In the genomic region with DNA sequence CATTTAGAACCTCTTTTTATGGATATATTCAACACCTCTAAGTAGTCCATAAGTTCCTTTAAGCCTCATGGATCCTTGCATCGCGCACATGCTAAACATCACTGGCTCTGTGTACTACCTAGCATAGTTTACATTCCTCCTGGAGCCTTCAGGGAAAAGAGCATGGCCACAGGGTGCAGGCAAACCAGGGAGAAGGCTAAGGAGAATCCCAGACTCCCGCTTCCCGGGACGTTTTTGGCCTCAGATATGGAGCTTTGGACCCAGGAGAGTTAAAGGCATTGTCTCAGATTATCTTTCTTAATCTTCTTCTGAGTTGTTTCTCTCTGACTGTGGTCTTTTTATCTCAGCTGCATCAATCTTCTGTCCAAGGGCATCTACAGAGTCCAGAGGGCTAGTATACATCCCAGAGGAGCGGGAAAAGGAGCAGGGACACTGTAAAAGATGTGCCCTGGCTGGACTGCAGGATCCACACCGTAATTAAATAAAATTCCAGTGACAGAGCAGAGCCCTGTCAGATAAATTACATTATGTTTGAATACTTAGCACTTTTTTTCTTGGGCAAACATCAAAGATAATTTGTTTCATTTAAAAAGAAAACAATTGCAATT, we compare ENCODE assay signal across 18 cellular contexts. TPM values are rescaled to one million over a fixed set of nuclear protein-coding genes. Genes with fewer than 3 reads are reported as not detected.
DNase-seq lines count a peak whose midpoint lies in the region; ATAC-seq, FAIRE-seq and TF ChIP-seq lines count a peak whose summit lies in the region.
"Had no signal": no experiment of that assay in that cellular context is flagged by ENCODE, and none has a peak within 500 bp of the region (broad histone marks: within the 10 kb centered on the region; RNA-seq: fewer than 3 reads in every experiment).

No MANE protein-coding gene starts in this region.

- DNase-seq in NCI-H2171 treated with DMSO at 0.1 percent for 48 hours (lab: John Stamatoyannopoulos, UW) (peak; percentile 22), NCI-H2171 (lab: John Stamatoyannopoulos, UW) (no peak), SK-N-DZ (ENCODE audit: low spot score) (peak; percentile 87), H1 (ENCODE audit: low read depth in 1 of 2, low spot score in 2 of 2) (no peak), neuronal stem cell (ENCODE audit: low spot score) (no peak), type B pancreatic cell (ENCODE audit: extremely low spot score, unreplicated experiment) (no peak)
- no peak for DNase-seq in activated T-cell treated with anti-CD3 and anti-CD28 coated beads, Interleukin-2, amount 50 U/mL, for 4 hours
- DNase-seq: CD8-positive, alpha-beta T cell; NCI-H187 treated with DMSO at 0.1 percent for 48 hours; NCI-H446 treated with DMSO at 0.1 percent for 48 hours; NCI-H748 treated with DMSO at 0.1 percent for 48 hours; SHP77 had no signal

- H3K4ac ChIP-seq in H1 (replicated peaks; ENCODE audit: insufficient read length, low read depth, low read length) (no peak overlapping the region), neuronal stem cell (ENCODE audit: low read length) (no peak overlapping the region)

- no peak overlapping the region for H3K27ac ChIP-seq in H1 (ENCODE audit: low read depth, low read length)
- no peak overlapping the region for H3K27ac ChIP-seq in neuronal stem cell (replicated peaks; ENCODE audit: low read length)
- H3K27ac ChIP-seq: 22Rv1, BLaER1 had no signal

- no peaks in the 10 kb centered on the region for H3K27me3 Mint-ChIP-seq in type B pancreatic cell
- H3K27me3 Mint-ChIP-seq in activated T-cell treated with anti-CD3 and anti-CD28 coated beads, Interleukin-2, amount 50 U/mL, for 4 hours (ENCODE audit: low read depth): peaks cover 1% of the 10 kb centered on the region

- H3K4me2 ChIP-seq in H1 (ENCODE audit: insufficient read depth in 1 of 2, low read depth in 2 of 2, low read length in 2 of 2) (no peak overlapping the region), neuronal stem cell (ENCODE audit: insufficient read depth, low read length, poor library complexity, severe bottlenecking) (no peak overlapping the region)
- H3K4me2 ChIP-seq: BLaER1 had no signal

- 0 out of 2 replicates have a peak overlapping the region, but pooled peaks have one; percentile 18 for H2AFZ ChIP-seq in H1 (ENCODE audit: low read length)
- H2AFZ ChIP-seq in neuronal stem cell (ENCODE audit: low read length): peak overlapping the region; percentile 20

- no peaks in the 10 kb centered on the region for H3K23me2 ChIP-seq in H1 (ENCODE audit: low read depth, low read length)

- H3K79me1 ChIP-seq in H1 (ENCODE audit: low read depth, low read length): no peaks in the 10 kb centered on the region
- no peaks in the 10 kb centered on the region for H3K79me1 ChIP-seq in neuronal stem cell (ENCODE audit: low read depth, low read length)

- H3K4me1 Mint-ChIP-seq in type B pancreatic cell (ENCODE audit: unreplicated experiment): peaks cover 8% of the 10 kb centered on the region
- H3K4me1 Mint-ChIP-seq in activated T-cell treated with anti-CD3 and anti-CD28 coated beads, Interleukin-2, amount 50 U/mL, for 4 hours (ENCODE audit: low read depth): no peaks in the 10 kb centered on the region

- H2BK20ac ChIP-seq in H1 (ENCODE audit: low read length): no peak overlapping the region

- H3K56ac ChIP-seq in H1 (replicated peaks; ENCODE audit: insufficient read length, low read depth, low read length): no peak overlapping the region

- FAIRE-seq in H1 (lab: Jason Lieb, UNC): no peak

- CTCF ChIA-PET in H1 (lab: Charles Lee; ENCODE audit: partially characterized antibody): interaction anchor here (0.7 to 1.1 kb wide), 2 partner anchors 8 to 483 kb away, joined by 3 to 4 read pairs; no protein-coding TSS in a partner anchor

- H2BK15ac ChIP-seq in H1 (ENCODE audit: low read length) (no peak overlapping the region), neuronal stem cell (ENCODE audit: low read length) (no peak overlapping the region)

- no peak overlapping the region for H3K18ac ChIP-seq in H1 (ENCODE audit: extremely low read depth, low read length)
- no peak overlapping the region for H3K18ac ChIP-seq in neuronal stem cell (ENCODE audit: low read length)

- no peak overlapping the region for H4K5ac ChIP-seq in H1 (ENCODE audit: insufficient read length, low read depth, low read length)

- TF ChIP-seq RAD21 in H1 (IDR thresholded peaks at IDR 0.05 in 1 of 2, conservative IDR thresholded peaks at IDR 0.05 in 1 of 2; ENCODE audit: low read depth in 2 of 2, low read length in 2 of 2): no peak

- TF ChIP-seq EP300 in H1 (IDR thresholded peaks at IDR 0.05; ENCODE audit: borderline replicate concordance in 1 of 2, low read depth in 2 of 2, low read length in 2 of 2): no peak

- TF ChIP-seq POLR2A in H1 (IDR thresholded peaks at IDR 0.05; ENCODE audit: control extremely low read depth in 1 of 2, low read depth in 2 of 2, low read length in 2 of 2): no peak

- H3K36me3 Mint-ChIP-seq in type B pancreatic cell: no peaks in the 10 kb centered on the region
- H3K36me3 Mint-ChIP-seq in activated T-cell treated with anti-CD3 and anti-CD28 coated beads, Interleukin-2, amount 50 U/mL, for 4 hours (ENCODE audit: insufficient read depth): no peaks in the 10 kb centered on the region
- H3K36me3 Mint-ChIP-seq: CD8-positive, alpha-beta T cell had no signal

- 0 out of 2 replicates have a peak overlapping the region, but pooled peaks have one; percentile 22 for H2BK5ac ChIP-seq in H1 (ENCODE audit: low read depth, low read length)
- no peak overlapping the region for H2BK5ac ChIP-seq in neuronal stem cell (ENCODE audit: low read length)

- POLR2A ChIA-PET in H1 (lab: Charles Lee; ENCODE audit: partially characterized antibody): no interaction called here

- H4K20me1 ChIP-seq in H1 (replicated peaks in 1 of 2; ENCODE audit: control insufficient read depth in 1 of 2, insufficient read depth in 2 of 2, low read length in 2 of 2): no peaks in the 10 kb centered on the region
- H4K20me1 ChIP-seq: BLaER1 had no signal

- H2BK120ac ChIP-seq in H1 (replicated peaks; ENCODE audit: low read depth, low read length) (no peak overlapping the region), neuronal stem cell (ENCODE audit: low read depth, low read length) (no peak overlapping the region)

- no peak for ATAC-seq in activated T-cell treated with anti-CD3 and anti-CD28 coated beads, Interleukin-2, amount 50 U/mL, for 4 hours
- ATAC-seq in GM21717 (IDR thresholded peaks at IDR 0.05; ENCODE audit: unreplicated experiment): no peak
- ATAC-seq: CD8-positive, alpha-beta T cell had no signal

- H3K4me3 Mint-ChIP-seq in type B pancreatic cell: no peak overlapping the region
- H3K4me3 Mint-ChIP-seq in activated T-cell treated with anti-CD3 and anti-CD28 coated beads, Interleukin-2, amount 50 U/mL, for 4 hours: no peak overlapping the region
- H3K4me3 Mint-ChIP-seq: CD8-positive, alpha-beta T cell had no signal

- H3K4me3 ChIP-seq in H1 (ENCODE audit: extremely low read depth in 1 of 4, insufficient read depth in 2 of 4, low read depth in 3 of 4, low read length in 4 of 4): no peak overlapping the region
- no peak overlapping the region for H3K4me3 ChIP-seq in neuronal stem cell (ENCODE audit: low read length in 2 of 2)
- H3K4me3 ChIP-seq: BLaER1, HAP-1 had no signal

- H3K4me1 ChIP-seq in H1 (replicated peaks in 1 of 4; ENCODE audit: control insufficient read depth in 3 of 4, insufficient read depth in 4 of 4, low read length in 3 of 4) (peaks cover 0 to 6% (median 4%) of the 10 kb centered on the region in 4 experiments; a peak in 5 of 7 replicates), neuronal stem cell (ENCODE audit: control insufficient read depth in 2 of 2, insufficient read depth in 1 of 2, low read depth in 1 of 2, low read length in 2 of 2) (no peaks in the 10 kb centered on the region)
- H3K4me1 ChIP-seq: HAP-1 had no signal

- H2BK12ac ChIP-seq in H1 (ENCODE audit: low read depth, low read length): no peak overlapping the region
- no peak overlapping the region for H2BK12ac ChIP-seq in neuronal stem cell (ENCODE audit: low read length)

- H3K23ac ChIP-seq in H1 (ENCODE audit: insufficient read length) (no peak overlapping the region), neuronal stem cell (ENCODE audit: low read depth, low read length, poor library complexity) (no peak overlapping the region)

- no peaks in the 10 kb centered on the region for H3K9me3 Mint-ChIP-seq in type B pancreatic cell
- H3K9me3 Mint-ChIP-seq in activated T-cell treated with anti-CD3 and anti-CD28 coated beads, Interleukin-2, amount 50 U/mL, for 4 hours: peaks cover 28% of the 10 kb centered on the region

- H3K9me3 ChIP-seq in H1 (ENCODE audit: insufficient read depth in 2 of 2, low read depth in 1 of 2, low read length in 1 of 2) (no peaks in the 10 kb centered on the region), neuronal stem cell (replicated peaks in 1 of 2; ENCODE audit: control insufficient read depth in 2 of 2, insufficient read depth in 1 of 2, low read depth in 1 of 2, low read length in 2 of 2) (no peaks in the 10 kb centered on the region)
- H3K9me3 ChIP-seq: BLaER1, HAP-1 had no signal

- H3K9ac ChIP-seq in H1 (replicated peaks in 1 of 4; ENCODE audit: extremely low read depth in 1 of 4, low read depth in 3 of 4, low read length in 3 of 4) (no peak overlapping the region), neuronal stem cell (ENCODE audit: low read depth, low read length, poor library complexity) (no peak overlapping the region)
- H3K9ac ChIP-seq: BLaER1 had no signal

- no peak overlapping the region for H4K91ac ChIP-seq in H1 (replicated peaks; ENCODE audit: insufficient read length, low read length)
- H4K91ac ChIP-seq in neuronal stem cell (ENCODE audit: low read depth, low read length, poor library complexity): no peak overlapping the region

- 83% methylated on average over 7 of the region's 7 CpGs; no CpG with 5 or more reads in 1 of the 2 experiments for WGBS in H1 (ENCODE audit: extremely low coverage in 1 of 2, insufficient coverage in 1 of 2, insufficient read length in 1 of 2, insufficient replicate concordance in 2 of 2, low coverage in 1 of 2, low lambda C conversion rate in 2 of 2, missing lambda C conversion rate in 1 of 2), 2 experiments
- WGBS in neuronal stem cell (ENCODE audit: extremely low coverage in 2 of 2, insufficient read length in 2 of 2, insufficient replicate concordance in 1 of 2), 2 donors: no CpG with 5 or more reads among the region's 7 CpGs

- no peaks in the 10 kb centered on the region for H3K27me3 ChIP-seq in H1 (replicated peaks in 1 of 4; ENCODE audit: control insufficient read depth in 3 of 4, extremely low read depth in 1 of 4, insufficient read depth in 3 of 4, low read length in 3 of 4)
- no peaks in the 10 kb centered on the region for H3K27me3 ChIP-seq in neuronal stem cell (ENCODE audit: control insufficient read depth in 3 of 3, insufficient read depth in 3 of 3, low read depth in 1 of 3, low read length in 3 of 3)
- H3K27me3 ChIP-seq: BLaER1 had no signal

- H2AK5ac ChIP-seq in H1 (ENCODE audit: low read depth, low read length) (no peak overlapping the region), neuronal stem cell (ENCODE audit: low read depth, low read length) (no peak overlapping the region)

- no peak overlapping the region for H3K14ac ChIP-seq in H1 (ENCODE audit: insufficient read length)
- no peak overlapping the region for H3K14ac ChIP-seq in neuronal stem cell (ENCODE audit: low read length)

- H3K36me3 ChIP-seq in H1 (ENCODE audit: control insufficient read depth in 2 of 4, insufficient read depth in 4 of 4, low read length in 3 of 4) (no peaks in the 10 kb centered on the region), neuronal stem cell (replicated peaks in 1 of 2; ENCODE audit: control insufficient read depth in 2 of 2, insufficient read depth in 2 of 2, low read length in 2 of 2) (no peaks in the 10 kb centered on the region)
- H3K36me3 ChIP-seq: BLaER1, HAP-1 had no signal

- no peaks in the 10 kb centered on the region for H3K79me2 ChIP-seq in H1 (ENCODE audit: control insufficient read depth in 1 of 2, insufficient read depth in 2 of 2, low read length in 2 of 2)

- no peak overlapping the region for H4K8ac ChIP-seq in H1 (ENCODE audit: extremely low read depth, insufficient read depth, low read length)
- no peak overlapping the region for H4K8ac ChIP-seq in neuronal stem cell (ENCODE audit: low read depth, low read length)

- TF ChIP-seq CTCF in H1 (IDR thresholded peaks at IDR 0.05; ENCODE audit: control extremely low read depth in 1 of 3, insufficient read depth in 1 of 3, low read depth in 1 of 3, low read length in 3 of 3) (no peak), type B pancreatic cell (conservative IDR thresholded peaks at IDR 0.05) (no peak)

- no peak overlapping the region for H3K27ac Mint-ChIP-seq in type B pancreatic cell
- H3K27ac Mint-ChIP-seq: CD8-positive, alpha-beta T cell had no signal

RNA-seq across cellular contexts. Expression of gene RIT2, which starts 36.9 kb away (rescaled TPM):
- polyA plus RNA-seq in SK-N-DZ (2014; cell fraction: cytosol; rRNA removed): 1.2 TPM in 1 of 2 replicates, not detected in the other
- polyA plus RNA-seq in SK-N-DZ (2014; cell fraction: nucleus; rRNA removed): 0.44 TPM in 1 of 2 replicates, not detected in the other
- total RNA-seq in H1 (2021; fragmentation: NEBNext Ultra II Directional; extraction: Animal tissue kit (Norgen Biotek cat#: 25700)): 2.5 and 3.2 TPM in 2 replicates
- 0.46 and 0.67 TPM in 2 replicates for polyA plus RNA-seq in H1 (2011; rRNA removed)
- 1.1 TPM for polyA plus RNA-seq in H1 (2011; cell fraction: cytosol; rRNA removed)
- 0.37 TPM for polyA plus RNA-seq in H1 (2011; cell fraction: nucleus; rRNA removed)
- polyA plus RNA-seq in H1 (2012, experiment 1 of 2): 0.73 to 1.9 TPM (median 0.97 TPM) in 4 replicates
- 0.35 TPM for polyA plus RNA-seq in H1 (2012, experiment 2 of 2)
- polyA plus RNA-seq in H1 (2013, experiment 1 of 2): 2.1 TPM
- 1.8 TPM for polyA plus RNA-seq in H1 (2013, experiment 2 of 2)
- polyA minus RNA-seq in H1 (2011; rRNA and poly(A)+ RNA removed): 0.17 TPM in 1 of 2 replicates, not detected in the other
- not detected for polyA minus RNA-seq in H1 (2011; cell fraction: cytosol; rRNA and poly(A)+ RNA removed)
- 1.6 TPM for polyA minus RNA-seq in H1 (2011; cell fraction: nucleus; rRNA and poly(A)+ RNA removed)
- not detected for polyA plus RNA-seq in neuronal stem cell (2013, experiment 1 of 2)
- not detected for polyA plus RNA-seq in neuronal stem cell (2013, experiment 2 of 2)
- not detected in 2 replicates for total RNA-seq in type B pancreatic cell (ENCODE audit: low replicate concordance)
- not detected for total RNA-seq in activated T-cell treated with anti-CD3 and anti-CD28 coated beads, Interleukin-2, amount 50 U/mL, for 4 hours
- total RNA-seq: CD8-positive, alpha-beta T cell; Daoy; HT1080 had no signal

Comparison
In these comparisons a context has a peak if more than half of its experiments do, and no peak if none do; other contexts are left out.
1. DNase-seq: peak in NCI-H2171 treated with DMSO at 0.1 percent for 48 hours (single experiment) and SK-N-DZ (single experiment); none in NCI-H2171 (single experiment), H1 (0 of 2), neuronal stem cell (single experiment), type B pancreatic cell (single experiment) and activated T-cell treated with anti-CD3 and anti-CD28 coated beads, Interleukin-2, amount 50 U/mL, for 4 hours (single experiment).